In the genomic region with DNA sequence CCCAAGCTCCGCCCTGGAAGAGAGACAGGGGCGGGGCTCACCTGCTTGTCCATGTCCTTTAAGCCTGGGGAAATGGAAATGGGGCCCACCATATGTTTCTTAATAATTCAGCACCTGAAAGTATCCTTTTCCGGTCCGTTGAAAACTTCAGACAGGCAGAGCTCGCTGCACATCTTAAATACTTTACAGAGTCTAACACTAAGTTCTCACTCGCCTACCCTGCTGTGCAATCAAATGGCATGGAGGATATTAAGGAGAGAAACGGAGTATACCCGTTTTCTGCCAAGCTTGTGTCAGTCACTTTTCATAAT, we compare ENCODE assay signal across 8 cellular contexts. TPM values are rescaled to one million over a fixed set of nuclear protein-coding genes. Genes with fewer than 3 reads are reported as not detected.
DNase-seq lines count a peak whose midpoint lies in the region; ATAC-seq and TF ChIP-seq lines count a peak whose summit lies in the region.

No MANE protein-coding gene starts in this region.

- no peak for ATAC-seq in foreskin keratinocyte

- peak overlapping the region; percentile 97 for H3K4me3 Mint-ChIP-seq in nephron

- peak overlapping the region; percentile 48 for H2AFZ ChIP-seq in KMS-11 (ENCODE audit: low read depth)

- H3K27ac ChIP-seq in BLaER1 treated with 17β-estradiol and CSF1 and Interleukin-3, amounts not matched to agents 10 nM and 100 nM, result peak overlapping the region in 9 of 11 experiments; percentile 90 to 98 (median 95); a peak in 13 of 22 replicates
- H3K27ac ChIP-seq in KMS-11, result no peak overlapping the region
- peak overlapping the region; percentile 92 to 98 for H3K27ac ChIP-seq in coronary artery
- no peak overlapping the region for H3K27ac ChIP-seq in foreskin keratinocyte

- H3K27ac Mint-ChIP-seq in nephron, result peak overlapping the region in 2 of 3 experiments; percentile 72 to 81

- peaks cover 13% of the 10 kb centered on the region for H3K36me3 Mint-ChIP-seq in nephron (ENCODE audit: low read depth)

- H3K4me1 ChIP-seq in BLaER1 treated with 17β-estradiol and CSF1 and Interleukin-3, amounts not matched to agents 10 nM and 100 nM, result peaks cover 21 to 35% (median 33%) of the 10 kb centered on the region in 10 experiments
- H3K4me1 ChIP-seq in KMS-11 (ENCODE audit: low read depth, poor library complexity, severe bottlenecking), result peaks cover 24% of the 10 kb centered on the region
- peaks cover 6% of the 10 kb centered on the region for H3K4me1 ChIP-seq in foreskin keratinocyte

- no peak for DNase-seq in coronary artery (ENCODE audit: low spot score)
- DNase-seq in NCI-H187 (lab: John Stamatoyannopoulos, UW), result no peak
- DNase-seq in MV-4-11 (lab: John Stamatoyannopoulos, UW), result no peak
- DNase-seq in HT-29 (ENCODE audit: low spot score), result no peak
- no peak for DNase-seq in foreskin keratinocyte

- H3K9me3 Mint-ChIP-seq in nephron, result no peaks in the 10 kb centered on the region

- H3K4me1 Mint-ChIP-seq in nephron, result peaks cover 22% of the 10 kb centered on the region

- peak overlapping the region in 10 of 11 experiments; percentile 92 to 99 (median 96); a peak in 17 of 22 replicates for H3K9ac ChIP-seq in BLaER1 treated with 17β-estradiol and CSF1 and Interleukin-3, amounts not matched to agents 10 nM and 100 nM
- H3K9ac ChIP-seq in KMS-11, result no peak overlapping the region

- TF ChIP-seq CTCF in KMS-11 (conservative IDR thresholded peaks at IDR 0.05; ENCODE audit: low read depth, low read length) (no peak), coronary artery (IDR thresholded peaks at IDR 0.05) (no peak), nephron (IDR thresholded peaks at IDR 0.05; ENCODE audit: unreplicated experiment in 3 of 3) (no peak), foreskin keratinocyte (conservative IDR thresholded peaks at IDR 0.05) (no peak)

- peaks cover 12% of the 10 kb centered on the region for H3K27me3 Mint-ChIP-seq in nephron (ENCODE audit: low read depth)

- H3K4me3 ChIP-seq in BLaER1 treated with 17β-estradiol and CSF1 and Interleukin-3, amounts not matched to agents 10 nM and 100 nM, result peak overlapping the region; percentile 78 to 98 (median 90)
- H3K4me3 ChIP-seq in KMS-11 (IDR thresholded peaks at IDR 0.05; ENCODE audit: insufficient read depth, low read depth, low read length) (peak overlapping the region; percentile 83), coronary artery (peak overlapping the region; percentile 98)

- H3K79me2 ChIP-seq in KMS-11 (ENCODE audit: insufficient read depth, low read depth), result peaks cover 15% of the 10 kb centered on the region; the same call in 1 of the 2 replicates

- peaks cover 0 to 27% (median 13%) of the 10 kb centered on the region in 11 experiments; a peak in 14 of 22 replicates for H4K20me1 ChIP-seq in BLaER1 treated with 17β-estradiol and CSF1 and Interleukin-3, amounts not matched to agents 10 nM and 100 nM
- no peaks in the 10 kb centered on the region for H4K20me1 ChIP-seq in KMS-11 (ENCODE audit: insufficient read depth)

- peak overlapping the region; percentile 15 to 95 (median 47); a peak in 20 of 22 replicates for H3K4me2 ChIP-seq in BLaER1 treated with 17β-estradiol and CSF1 and Interleukin-3, amounts not matched to agents 10 nM and 100 nM
- H3K4me2 ChIP-seq in KMS-11, result peak overlapping the region; percentile 56

- H3K36me3 ChIP-seq in BLaER1 treated with 17β-estradiol and CSF1 and Interleukin-3, amounts not matched to agents 10 nM and 100 nM, result peaks cover 28 to 48% (median 32%) of the 10 kb centered on the region in 11 experiments
- no peaks in the 10 kb centered on the region for H3K36me3 ChIP-seq in KMS-11 (ENCODE audit: insufficient read depth)

- no peaks in the 10 kb centered on the region for H3K9me3 ChIP-seq in BLaER1 treated with 17β-estradiol and CSF1 and Interleukin-3, amounts not matched to agents 10 nM and 100 nM (replicated peaks in 1 of 11)

- H3K27me3 ChIP-seq in BLaER1 treated with 17β-estradiol and CSF1 and Interleukin-3, amounts not matched to agents 10 nM and 100 nM, result peaks cover 0 to 18% (median 10%) of the 10 kb centered on the region in 11 experiments; a peak in 12 of 22 replicates
- H3K27me3 ChIP-seq in KMS-11 (ENCODE audit: insufficient read depth, low read depth), result no peaks in the 10 kb centered on the region
- H3K27me3 ChIP-seq in foreskin keratinocyte, result no peaks in the 10 kb centered on the region

RNA-seq across cellular contexts. Expression of a gene that starts 0.5 kb away (rescaled TPM):
- 32.5 and 32.9 TPM in 2 replicates for total RNA-seq in HT-29 (2014; rRNA removed; shearing (Covaris generic))
- 28.6 and 28.8 TPM in 2 replicates for total RNA-seq in foreskin keratinocyte
- 17.3 and 18.5 TPM in 2 replicates for polyA plus RNA-seq in foreskin keratinocyte

RNA-seq across cellular contexts. Expression of a gene that starts 37.8 kb away (rescaled TPM):
- total RNA-seq in HT-29 (2014; rRNA removed; shearing (Covaris generic)), result 19.5 and 20.1 TPM in 2 replicates
- 17.7 and 20.6 TPM in 2 replicates for total RNA-seq in foreskin keratinocyte
- polyA plus RNA-seq in foreskin keratinocyte, result 8.0 and 10.8 TPM in 2 replicates

RNA-seq across cellular contexts. Expression of a gene that starts 37.9 kb away (rescaled TPM):
- 16.6 and 25.1 TPM in 2 replicates for total RNA-seq in HT-29 (2014; rRNA removed; shearing (Covaris generic))
- total RNA-seq in foreskin keratinocyte, result 16.5 and 18.9 TPM in 2 replicates
- polyA plus RNA-seq in foreskin keratinocyte, result 19.5 and 20.5 TPM in 2 replicates

Comparison
In these comparisons a context has a peak if more than half of its experiments do, and no peak if none do; other contexts are left out.
1. H3K27ac ChIP-seq: peak in BLaER1 treated with 17β-estradiol and CSF1 and Interleukin-3, amounts not matched to agents 10 nM and 100 nM (9 of 11) and coronary artery (2 of 2); none in KMS-11 (single experiment) and foreskin keratinocyte (single experiment).
2. Peak in every context shown above with its lines, with median percentiles within 50 percentile points of each other: H3K4me3 ChIP-seq.